In the genomic region with DNA sequence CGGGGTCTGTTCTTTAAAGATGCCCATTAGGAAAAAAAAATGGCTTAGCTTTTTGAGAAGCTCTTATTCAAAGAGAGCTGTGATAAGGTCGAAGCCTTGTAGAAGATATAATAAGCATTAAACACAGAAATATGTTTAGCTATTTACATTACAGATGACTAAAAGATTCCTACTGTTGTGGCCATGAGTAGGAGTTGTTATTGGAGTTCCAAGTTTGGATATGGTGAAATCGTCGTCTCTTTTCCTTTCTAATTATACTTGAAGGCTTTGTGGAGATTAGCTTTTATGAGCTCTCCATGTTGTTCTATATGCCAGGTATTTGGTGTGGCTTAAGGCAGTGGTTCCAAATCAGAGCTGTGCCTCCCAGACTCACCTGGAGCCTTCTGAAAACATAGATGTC, we compare ENCODE assay signal across 18 cellular contexts.
"Had no signal": no experiment of that assay in that cellular context is flagged by ENCODE, and none has a peak within 500 bp of the region (broad histone marks: within the 10 kb centered on the region; RNA-seq: fewer than 3 reads in every experiment).

No MANE protein-coding gene starts in this region.

- H3K4me3 Mint-ChIP-seq: activated CD8-positive, alpha-beta T cell treated with anti-CD3 and anti-CD28 coated beads, Interleukin-2, amount 10 ng/mL, durations not matched to agents 7 days and 5 days; activated naive CD8-positive, alpha-beta T cell treated with anti-CD3 and anti-CD28 coated beads, Interleukin-2, amount 50 U/mL, for 24 hours; activated T-helper 1 cell treated with anti-CD3 and anti-CD28 coated beads, Interleukin-12 subunit alpha, Interleukin-12 subunit beta, Interleukin-2, Interleukin-4 antibody, amounts not matched to agents 30 ng/mL and 10 ng/mL and 1 ng/mL, durations not matched to agents 14 hours and 24 hours and 36 hours; central memory CD8-positive, alpha-beta T cell; endodermal cell; stimulated activated naive B cell treated with anti-CD40 and anti-IgM and Interleukin-4, amounts not matched to agents 10 μg/mL and 1 μg/mL and 100 μg/mL, for 72 hours; T-helper 1 cell treated with Interleukin-12 subunit alpha and Interleukin-12 subunit beta and Interleukin-4 antibody, amounts not matched to agents 30 μg/mL and 1 μg/mL, for 36 hours had no signal

- H3K27ac ChIP-seq: heart left ventricle, spleen had no signal

- DNase-seq: activated CD4-positive, alpha-beta T cell treated with anti-CD3 and anti-CD28 coated beads for 4 hours; activated CD8-positive, alpha-beta memory T cell treated with anti-CD3 and anti-CD28 coated beads, Interleukin-2, amount 50 U/mL, for 48 hours; activated CD8-positive, alpha-beta T cell treated with anti-CD3 and anti-CD28 coated beads, Interleukin-2, amount 10 ng/mL, durations not matched to agents 7 days and 5 days; activated naive CD4-positive, alpha-beta T cell; activated naive CD8-positive, alpha-beta T cell treated with anti-CD3 and anti-CD28 coated beads, Interleukin-2, amount 50 U/mL, for 24 hours; dermis blood vessel endothelial cell; endodermal cell; erythroblast; foreskin melanocyte; heart left ventricle; posterior cingulate gyrus; right cardiac atrium; spleen; stimulated activated CD4-positive, alpha-beta T cell treated with anti-CD3 and anti-CD28 coated beads, Interleukin-1b, Interleukin-23, amount 100 ng/mL, for 48 hours; stimulated activated naive B cell treated with anti-CD40 and anti-IgM and Interleukin-4, amounts not matched to agents 10 μg/mL and 1 μg/mL and 100 μg/mL, for 72 hours had no signal

- H3K27me3 Mint-ChIP-seq: stimulated activated naive B cell treated with anti-CD40 and anti-IgM and Interleukin-4, amounts not matched to agents 10 μg/mL and 1 μg/mL and 100 μg/mL, for 72 hours had no signal

- H3K4me3 ChIP-seq: heart left ventricle, spleen had no signal

- ATAC-seq: activated CD8-positive, alpha-beta T cell treated with anti-CD3 and anti-CD28 coated beads, Interleukin-2, amount 10 ng/mL, durations not matched to agents 7 days and 5 days; activated naive CD8-positive, alpha-beta T cell treated with anti-CD3 and anti-CD28 coated beads, Interleukin-2, amount 50 U/mL, for 24 hours had no signal

- H3K9me3 Mint-ChIP-seq: activated naive CD8-positive, alpha-beta T cell treated with anti-CD3 and anti-CD28 coated beads, Interleukin-2, amount 50 U/mL, for 24 hours; activated T-helper 1 cell treated with anti-CD3 and anti-CD28 coated beads, Interleukin-12 subunit alpha, Interleukin-12 subunit beta, Interleukin-2, Interleukin-4 antibody, amounts not matched to agents 30 ng/mL and 10 ng/mL and 1 ng/mL, durations not matched to agents 14 hours and 24 hours and 36 hours; central memory CD8-positive, alpha-beta T cell; endodermal cell; stimulated activated naive B cell treated with anti-CD40 and anti-IgM and Interleukin-4, amounts not matched to agents 10 μg/mL and 1 μg/mL and 100 μg/mL, for 72 hours; T-helper 1 cell treated with Interleukin-12 subunit alpha and Interleukin-12 subunit beta and Interleukin-4 antibody, amounts not matched to agents 30 μg/mL and 1 μg/mL, for 36 hours had no signal

- H3K27me3 ChIP-seq: heart left ventricle, spleen had no signal

- H3K4me1 Mint-ChIP-seq: activated naive CD8-positive, alpha-beta T cell treated with anti-CD3 and anti-CD28 coated beads, Interleukin-2, amount 50 U/mL, for 24 hours; central memory CD8-positive, alpha-beta T cell had no signal

- H3K9me3 ChIP-seq: heart left ventricle, spleen had no signal

- H3K27ac Mint-ChIP-seq: activated CD8-positive, alpha-beta T cell treated with anti-CD3 and anti-CD28 coated beads, Interleukin-2, amount 10 ng/mL, durations not matched to agents 7 days and 5 days; activated naive CD8-positive, alpha-beta T cell treated with anti-CD3 and anti-CD28 coated beads, Interleukin-2, amount 50 U/mL, for 24 hours; activated T-helper 1 cell treated with anti-CD3 and anti-CD28 coated beads, Interleukin-12 subunit alpha, Interleukin-12 subunit beta, Interleukin-2, Interleukin-4 antibody, amounts not matched to agents 30 ng/mL and 10 ng/mL and 1 ng/mL, durations not matched to agents 14 hours and 24 hours and 36 hours; endodermal cell; stimulated activated naive B cell treated with anti-CD40 and anti-IgM and Interleukin-4, amounts not matched to agents 10 μg/mL and 1 μg/mL and 100 μg/mL, for 72 hours; T-helper 1 cell treated with Interleukin-12 subunit alpha and Interleukin-12 subunit beta and Interleukin-4 antibody, amounts not matched to agents 30 μg/mL and 1 μg/mL, for 36 hours had no signal
